8 cellular contexts compared by ENCODE assay signal in genomic region chr16:4316103-4316731, GRCh38. TPM values are rescaled to one million over a fixed set of nuclear protein-coding genes. Genes with fewer than 3 reads are reported as not detected.
DNase-seq lines count a peak whose midpoint lies in the region; ATAC-seq, FAIRE-seq and TF ChIP-seq lines count a peak whose summit lies in the region.

No MANE protein-coding gene starts in this region.

- H3K4me3 Mint-ChIP-seq in activated CD4-positive, alpha-beta T cell treated with anti-CD3 and anti-CD28 coated beads, Interleukin-2, amount 10 ng/mL, durations not matched to agents 7 days and 5 days, result peak overlapping the region; percentile 41
- peak overlapping the region; percentile 15 for H3K4me3 Mint-ChIP-seq in activated B cell treated with CpG ODN at 0.5 μM for 24 hours

- H3K9ac ChIP-seq in kidney (ENCODE audit: low read length in 2 of 2), result peak overlapping the region; percentile 26 to 84

- peaks cover 35 to 48% of the 10 kb centered on the region in 2 donors for H3K4me1 ChIP-seq in kidney (ENCODE audit: control insufficient read depth in 1 of 2, insufficient read depth in 1 of 2, low read depth in 1 of 2, low read length in 2 of 2)
- peaks cover 3 to 64% (median 42%) of the 10 kb centered on the region in 4 donors for H3K4me1 ChIP-seq in tibial nerve

- H3K27ac ChIP-seq in kidney (ENCODE audit: low read depth in 2 of 2, low read length in 2 of 2), result peak overlapping the region; percentile 90 to 93
- peak overlapping the region; percentile 85 to 96 (median 92) for H3K27ac ChIP-seq in tibial nerve

- H3K9me3 ChIP-seq in kidney (ENCODE audit: control insufficient read depth in 1 of 2, low read length in 2 of 2) (no peaks in the 10 kb centered on the region), tibial nerve (no peaks in the 10 kb centered on the region)

- intact Hi-C loops in activated B cell treated with CpG ODN at 0.5 μM for 24 hours (cut with micrococcal nuclease) (loop anchor here (1.0 kb wide), 1 partner anchor 9 kb away; no protein-coding TSS in a partner anchor), kidney (cut with DNase I) (no loop called here)

- POLR2A ChIA-PET in activated CD4-positive, alpha-beta T cell treated with anti-CD3 and anti-CD28 coated beads, Interleukin-2, amount 10 ng/mL, durations not matched to agents 7 days and 5 days (lab: Charles Lee), result no interaction called here
- POLR2A ChIA-PET in activated B cell treated with CpG ODN at 0.5 μM for 24 hours (lab: Charles Lee), result interaction anchor here (0.6 to 1.3 kb wide), 3 partner anchors 7 to 43 kb away, joined by 3 to 4 read pairs (median 3); partner anchors contain the start of gene TFAP4

- no peak for TF ChIP-seq POLR2A in tibial nerve (IDR thresholded peaks at IDR 0.05)

- ATAC-seq in activated B cell treated with CpG ODN at 0.5 μM for 24 hours (ENCODE audit: low read depth) (no peak), HG02642 (IDR thresholded peaks at IDR 0.05; ENCODE audit: poor library complexity, unreplicated experiment) (no peak), HG03139 (IDR thresholded peaks at IDR 0.05; ENCODE audit: unreplicated experiment) (no peak)

- TF ChIP-seq CTCF in activated B cell treated with CpG ODN at 0.5 μM for 24 hours (IDR thresholded peaks at IDR 0.05) (no peak), kidney (IDR thresholded peaks at IDR 0.05; ENCODE audit: borderline replicate concordance, extremely low read depth, insufficient read depth) (no peak), tibial nerve (IDR thresholded peaks at IDR 0.05) (no peak)

- H3K4me3 ChIP-seq in kidney (ENCODE audit: low read length in 2 of 2) (peak overlapping the region; percentile 52 to 82), tibial nerve (peak overlapping the region; percentile 48 to 68 (median 59))

- no peak for TF ChIP-seq EP300 in tibial nerve (IDR thresholded peaks at IDR 0.05)

- H3K4me1 Mint-ChIP-seq in activated CD4-positive, alpha-beta T cell treated with anti-CD3 and anti-CD28 coated beads, Interleukin-2, amount 10 ng/mL, durations not matched to agents 7 days and 5 days, result peaks cover 23% of the 10 kb centered on the region
- peaks cover 18% of the 10 kb centered on the region for H3K4me1 Mint-ChIP-seq in activated B cell treated with CpG ODN at 0.5 μM for 24 hours

- H3K27me3 Mint-ChIP-seq in activated CD4-positive, alpha-beta T cell treated with anti-CD3 and anti-CD28 coated beads, Interleukin-2, amount 10 ng/mL, durations not matched to agents 7 days and 5 days, result peaks cover 17% of the 10 kb centered on the region
- peaks cover 15% of the 10 kb centered on the region for H3K27me3 Mint-ChIP-seq in activated B cell treated with CpG ODN at 0.5 μM for 24 hours

- no peak for DNase-seq in activated CD4-positive, alpha-beta T cell treated with anti-CD3 and anti-CD28 coated beads, Interleukin-2, amount 10 ng/mL, durations not matched to agents 7 days and 5 days
- DNase-seq in activated CD4-positive, alpha-beta T cell treated with anti-CD3 and anti-CD28 coated beads for 4 hours, result no peak
- no peak for DNase-seq in activated B cell treated with CpG ODN at 0.5 μM for 24 hours
- no peak for DNase-seq in kidney
- no peak for DNase-seq in tibial nerve (ENCODE audit: low spot score in 2 of 2)
- no peak for DNase-seq in NCI-H1694 treated with DMSO at 0.1 percent for 48 hours (lab: John Stamatoyannopoulos, UW)

- no peaks in the 10 kb centered on the region for H3K36me3 ChIP-seq in kidney (ENCODE audit: control insufficient read depth in 1 of 2, insufficient read depth in 2 of 2, low read length in 2 of 2)
- no peaks in the 10 kb centered on the region for H3K36me3 ChIP-seq in tibial nerve

- CTCF ChIA-PET in activated CD4-positive, alpha-beta T cell treated with anti-CD3 and anti-CD28 coated beads, Interleukin-2, amount 10 ng/mL, durations not matched to agents 7 days and 5 days (lab: Charles Lee), result interaction anchor here (0.6 to 0.8 kb wide), 2 partner anchors 8 to 12 kb away, joined by 3 read pairs; no protein-coding TSS in a partner anchor
- CTCF ChIA-PET in activated B cell treated with CpG ODN at 0.5 μM for 24 hours (lab: Charles Lee), result no interaction called here

- H3K36me3 Mint-ChIP-seq in activated CD4-positive, alpha-beta T cell treated with anti-CD3 and anti-CD28 coated beads, Interleukin-2, amount 10 ng/mL, durations not matched to agents 7 days and 5 days (ENCODE audit: low read depth), result peaks cover 2% of the 10 kb centered on the region
- H3K36me3 Mint-ChIP-seq in activated B cell treated with CpG ODN at 0.5 μM for 24 hours (ENCODE audit: low read depth), result no peaks in the 10 kb centered on the region

- H3K9me3 Mint-ChIP-seq in activated CD4-positive, alpha-beta T cell treated with anti-CD3 and anti-CD28 coated beads, Interleukin-2, amount 10 ng/mL, durations not matched to agents 7 days and 5 days, result no peaks in the 10 kb centered on the region
- no peaks in the 10 kb centered on the region for H3K9me3 Mint-ChIP-seq in activated B cell treated with CpG ODN at 0.5 μM for 24 hours

- H3K27me3 ChIP-seq in tibial nerve, result no peaks in the 10 kb centered on the region

- no peak overlapping the region for H3K27ac Mint-ChIP-seq in activated CD4-positive, alpha-beta T cell treated with anti-CD3 and anti-CD28 coated beads, Interleukin-2, amount 10 ng/mL, durations not matched to agents 7 days and 5 days
- no peak overlapping the region for H3K27ac Mint-ChIP-seq in activated B cell treated with CpG ODN at 0.5 μM for 24 hours

- no peak for FAIRE-seq in kidney (lab: Jason Lieb, UNC)

- WGBS in tibial nerve, 2 donors, result 1 to 2% methylated on average over 35 to 36 of the region's 85 CpGs

RNA-seq across cellular contexts. Expression of gene GLIS2, which starts 0.3 kb away (rescaled TPM):
- total RNA-seq in activated CD4-positive, alpha-beta T cell treated with anti-CD3 and anti-CD28 coated beads, Interleukin-2, amount 10 ng/mL, durations not matched to agents 7 days and 5 days, result under 1 TPM; 0.12 to 0.17 TPM
- total RNA-seq in activated B cell treated with CpG ODN at 0.5 μM for 24 hours (not detected in 2 replicates), kidney (68.7 TPM), tibial nerve (10 to 100 TPM in 3 of 4 donors, 1 to 10 TPM in 1; 9.0 to 11.1 (median 10.8) TPM)
- polyA plus RNA-seq in kidney (ENCODE audit: insufficient read depth, low read depth, low replicate concordance), result 35.6 TPM

RNA-seq across cellular contexts. Expression of gene PAM16, which starts 34.9 kb away (rescaled TPM):
- total RNA-seq in activated CD4-positive, alpha-beta T cell treated with anti-CD3 and anti-CD28 coated beads, Interleukin-2, amount 10 ng/mL, durations not matched to agents 7 days and 5 days, result 10 to 100 TPM; 35.1 to 39.3 TPM
- total RNA-seq in activated B cell treated with CpG ODN at 0.5 μM for 24 hours, result 42.4 and 58.1 TPM in 2 replicates
- total RNA-seq in kidney, result 29.4 TPM
- 61.1 TPM for polyA plus RNA-seq in kidney (ENCODE audit: insufficient read depth, low read depth, low replicate concordance)
- total RNA-seq in tibial nerve, result 10 to 100 TPM; 45.1 to 95.1 (median 60.7) TPM

RNA-seq across cellular contexts. Expression of gene TFAP4, which starts 43.4 kb away (rescaled TPM):
- 10 to 100 TPM; 19.3 to 19.7 TPM for total RNA-seq in activated CD4-positive, alpha-beta T cell treated with anti-CD3 and anti-CD28 coated beads, Interleukin-2, amount 10 ng/mL, durations not matched to agents 7 days and 5 days
- total RNA-seq in activated B cell treated with CpG ODN at 0.5 μM for 24 hours (16.7 and 18.1 TPM in 2 replicates), kidney (11.9 TPM), tibial nerve (10 to 100 TPM in 2 of 4 donors, 1 to 10 TPM in 2; 6.9 to 16.8 (median 11.7) TPM)
- polyA plus RNA-seq in kidney (ENCODE audit: insufficient read depth, low read depth, low replicate concordance), result 3.2 TPM

RNA-seq across cellular contexts. Expression of gene VASN, which starts 55.4 kb away (rescaled TPM):
- not detected for total RNA-seq in activated CD4-positive, alpha-beta T cell treated with anti-CD3 and anti-CD28 coated beads, Interleukin-2, amount 10 ng/mL, durations not matched to agents 7 days and 5 days
- total RNA-seq in activated B cell treated with CpG ODN at 0.5 μM for 24 hours, result 0.11 and 0.15 TPM in 2 replicates
- total RNA-seq in kidney, result 82.7 TPM
- polyA plus RNA-seq in kidney (ENCODE audit: insufficient read depth, low read depth, low replicate concordance), result 75.7 TPM
- total RNA-seq in tibial nerve, result 10 to 100 TPM; 31.0 to 58.1 (median 32.9) TPM
